Comparison of ENCODE assay signal across 25 cellular contexts in the genomic region with DNA sequence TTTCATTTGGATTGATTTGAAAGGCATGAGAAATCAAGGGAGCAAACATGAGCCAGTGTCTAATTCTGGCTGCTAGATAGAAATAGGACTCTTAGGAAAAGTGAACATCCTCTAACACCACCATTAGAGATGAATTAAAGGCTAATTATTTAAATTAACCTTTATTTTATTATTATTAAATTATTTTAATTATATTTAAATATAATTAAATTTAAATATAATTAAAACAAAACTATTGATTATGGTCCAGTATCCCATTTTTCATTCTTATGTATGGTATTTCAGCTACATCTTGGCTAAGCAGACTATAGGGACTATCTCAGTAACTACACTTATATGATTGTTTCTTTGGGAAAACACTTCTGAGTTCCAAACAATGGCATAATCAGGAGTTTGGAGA.
"Had no signal": no experiment of that assay in that cellular context is flagged by ENCODE, and none has a peak within 500 bp of the region (broad histone marks: within the 10 kb centered on the region; RNA-seq: fewer than 3 reads in every experiment).

No MANE protein-coding gene starts in this region.

- H3K36me3 Mint-ChIP-seq: stimulated activated effector memory CD8-positive, alpha-beta T cell treated with anti-CD3 and anti-CD28 coated beads, Interleukin-12 subunit alpha, Interleukin-12 subunit beta, amount 100 ng/mL, for 72 hours; stimulated activated memory B cell treated with anti-CD40 and anti-IgM and Interleukin-4, amounts not matched to agents 10 μg/mL and 1 μg/mL and 100 μg/mL, for 72 hours; stimulated activated naive B cell treated with anti-CD40 and anti-IgM and Interleukin-4, amounts not matched to agents 10 μg/mL and 1 μg/mL and 100 μg/mL, for 72 hours; type B pancreatic cell had no signal

- H3K27me3 Mint-ChIP-seq: stimulated activated memory B cell treated with anti-CD40 and anti-IgM and Interleukin-4, amounts not matched to agents 10 μg/mL and 1 μg/mL and 100 μg/mL, for 72 hours; stimulated activated naive B cell treated with anti-CD40 and anti-IgM and Interleukin-4, amounts not matched to agents 10 μg/mL and 1 μg/mL and 100 μg/mL, for 72 hours; stimulated activated naive CD8-positive, alpha-beta T cell treated with anti-CD3 and anti-CD28 coated beads, Interleukin-15, amount 100 ng/mL, for 72 hours; stimulated activated naive CD8-positive, alpha-beta T cell treated with anti-CD3 and anti-CD28 coated beads, Interleukin-15, Interleukin-2, amounts not matched to agents 100 ng/mL and 50 ng/mL, for 24 hours; type B pancreatic cell had no signal

- H3K27ac Mint-ChIP-seq: stimulated activated effector memory CD8-positive, alpha-beta T cell treated with anti-CD3 and anti-CD28 coated beads, Interleukin-12 subunit alpha, Interleukin-12 subunit beta, amount 100 ng/mL, for 72 hours; stimulated activated memory B cell treated with anti-CD40 and anti-IgM and Interleukin-4, amounts not matched to agents 10 μg/mL and 1 μg/mL and 100 μg/mL, for 72 hours; stimulated activated naive B cell treated with anti-CD40 and anti-IgM and Interleukin-4, amounts not matched to agents 10 μg/mL and 1 μg/mL and 100 μg/mL, for 72 hours; stimulated activated naive CD8-positive, alpha-beta T cell treated with anti-CD3 and anti-CD28 coated beads, Interleukin-15, amount 100 ng/mL, for 72 hours; stimulated activated naive CD8-positive, alpha-beta T cell treated with anti-CD3 and anti-CD28 coated beads, Interleukin-15, Interleukin-2, amounts not matched to agents 100 ng/mL and 50 ng/mL, for 24 hours; type B pancreatic cell had no signal

- DNase-seq: stimulated activated CD4-positive, alpha-beta T cell treated with anti-CD3 and anti-CD28 coated beads, Interleukin-2, amount 100 ng/mL, for 48 hours; stimulated activated CD4-positive, alpha-beta T cell treated with anti-CD3 and anti-CD28 coated beads, Interleukin-4, amount 100 ng/mL, for 1 hour; stimulated activated CD4-positive, alpha-beta T cell treated with anti-CD3 and anti-CD28 coated beads, Interleukin-4, amount 100 ng/mL, for 24 hours; stimulated activated CD4-positive, alpha-beta T cell treated with anti-CD3 and anti-CD28 coated beads, Interleukin-4, amount 100 ng/mL, for 4 hours; stimulated activated CD8-positive, alpha-beta memory T cell treated with anti-CD3 and anti-CD28 coated beads, Interleukin-4, amount 100 ng/mL, for 48 hours; stimulated activated naive B cell treated with anti-CD40 and anti-IgM and Interleukin-4, amounts not matched to agents 10 μg/mL and 1 μg/mL and 100 μg/mL, for 72 hours; stimulated activated naive CD4-positive, alpha-beta T cell; stimulated activated naive CD4-positive, alpha-beta T cell treated with Interleukin-2 at 50 U/mL for 16 hours; stimulated activated naive CD8-positive, alpha-beta T cell treated with anti-CD3 and anti-CD28 coated beads, Interleukin-15, amount 100 ng/mL, for 72 hours; stimulated activated naive CD8-positive, alpha-beta T cell treated with anti-CD3 and anti-CD28 coated beads, Interleukin-15, Interleukin-2, amounts not matched to agents 100 U/mL and 50 U/mL, for 24 hours; stomach; substantia nigra; testis; thyroid gland; tibial artery; transverse colon; trophoblast cell; upper lobe of left lung; upper lobe of right lung; uterus had no signal

- H3K4me1 Mint-ChIP-seq: stimulated activated effector memory CD8-positive, alpha-beta T cell treated with anti-CD3 and anti-CD28 coated beads, Interleukin-12 subunit alpha, Interleukin-12 subunit beta, amount 100 ng/mL, for 72 hours; stimulated activated memory B cell treated with anti-CD40 and anti-IgM and Interleukin-4, amounts not matched to agents 10 μg/mL and 1 μg/mL and 100 μg/mL, for 72 hours; stimulated activated naive B cell treated with anti-CD40 and anti-IgM and Interleukin-4, amounts not matched to agents 10 μg/mL and 1 μg/mL and 100 μg/mL, for 72 hours; stimulated activated naive CD8-positive, alpha-beta T cell treated with anti-CD3 and anti-CD28 coated beads, Interleukin-15, amount 100 ng/mL, for 72 hours had no signal

- H3K4me3 Mint-ChIP-seq: stimulated activated effector memory CD8-positive, alpha-beta T cell treated with anti-CD3 and anti-CD28 coated beads, Interleukin-12 subunit alpha, Interleukin-12 subunit beta, amount 100 ng/mL, for 72 hours; stimulated activated memory B cell treated with anti-CD40 and anti-IgM and Interleukin-4, amounts not matched to agents 10 μg/mL and 1 μg/mL and 100 μg/mL, for 72 hours; stimulated activated naive B cell treated with anti-CD40 and anti-IgM and Interleukin-4, amounts not matched to agents 10 μg/mL and 1 μg/mL and 100 μg/mL, for 72 hours; stimulated activated naive CD8-positive, alpha-beta T cell treated with anti-CD3 and anti-CD28 coated beads, Interleukin-15, amount 100 ng/mL, for 72 hours; stimulated activated naive CD8-positive, alpha-beta T cell treated with anti-CD3 and anti-CD28 coated beads, Interleukin-15, Interleukin-2, amounts not matched to agents 100 ng/mL and 50 ng/mL, for 24 hours; type B pancreatic cell had no signal

- H3K9me3 Mint-ChIP-seq: type B pancreatic cell had no signal

- ATAC-seq: stimulated activated effector memory CD8-positive, alpha-beta T cell treated with anti-CD3 and anti-CD28 coated beads, Interleukin-12 subunit alpha, Interleukin-12 subunit beta, amount 100 ng/mL, for 72 hours; stimulated activated memory B cell treated with anti-CD40 and anti-IgM and Interleukin-4, amounts not matched to agents 10 μg/mL and 1 μg/mL and 100 μg/mL, for 72 hours; stimulated activated naive B cell treated with anti-CD40 and anti-IgM and Interleukin-4, amounts not matched to agents 10 μg/mL and 1 μg/mL and 100 μg/mL, for 72 hours; stimulated activated naive CD8-positive, alpha-beta T cell treated with anti-CD3 and anti-CD28 coated beads, Interleukin-15, amount 100 ng/mL, for 72 hours; stimulated activated naive CD8-positive, alpha-beta T cell treated with anti-CD3 and anti-CD28 coated beads, Interleukin-15, Interleukin-2, amounts not matched to agents 100 U/mL and 50 U/mL, for 24 hours; upper lobe of right lung had no signal

- FAIRE-seq: urothelium cell line had no signal
